20 cellular contexts compared by ENCODE assay signal in genomic region chr11:45796461-45796861, GRCh38. TPM values are rescaled to one million over a fixed set of nuclear protein-coding genes. Genes with fewer than 3 reads are reported as not detected.
DNase-seq lines count a peak whose midpoint lies in the region; ATAC-seq and TF ChIP-seq lines count a peak whose summit lies in the region.
"Had no signal": no experiment of that assay in that cellular context is flagged by ENCODE, and none has a peak within 500 bp of the region (broad histone marks: within the 10 kb centered on the region; RNA-seq: fewer than 3 reads in every experiment).

No MANE protein-coding gene starts in this region.

- no peaks in the 10 kb centered on the region for H3K9me3 ChIP-seq in gastrocnemius medialis

- no peaks in the 10 kb centered on the region for H3K36me3 Mint-ChIP-seq in activated CD8-positive, alpha-beta T cell treated with anti-CD3 and anti-CD28 coated beads, Interleukin-2, amount 10 ng/mL, durations not matched to agents 7 days and 5 days (ENCODE audit: low read depth)
- H3K36me3 Mint-ChIP-seq in activated CD8-positive, alpha-beta T cell treated with anti-CD3 and anti-CD28 coated beads for 36 hours (ENCODE audit: low read depth): no peaks in the 10 kb centered on the region
- no peaks in the 10 kb centered on the region for H3K36me3 Mint-ChIP-seq in chondrocyte (ENCODE audit: low read depth)
- H3K36me3 Mint-ChIP-seq: CD14-positive monocyte; CD4-positive, alpha-beta memory T cell had no signal

- no peak overlapping the region for H3K27ac Mint-ChIP-seq in activated CD8-positive, alpha-beta T cell treated with anti-CD3 and anti-CD28 coated beads, Interleukin-2, amount 10 ng/mL, durations not matched to agents 7 days and 5 days
- H3K27ac Mint-ChIP-seq in activated CD8-positive, alpha-beta T cell treated with anti-CD3 and anti-CD28 coated beads for 36 hours: no peak overlapping the region
- H3K27ac Mint-ChIP-seq in chondrocyte (ENCODE audit: unreplicated experiment): no peak overlapping the region
- H3K27ac Mint-ChIP-seq: CD14-positive monocyte; CD4-positive, alpha-beta memory T cell; HFFc6 had no signal

- no peak overlapping the region for H3K4me3 ChIP-seq in gastrocnemius medialis
- H3K4me3 ChIP-seq: BLaER1 had no signal

- in situ Hi-C loops in gastrocnemius medialis (cut with MboI; ENCODE audit: low sequenced_read_pairs in 4 of 4): no loop called here

- POLR2A ChIA-PET in activated CD8-positive, alpha-beta T cell treated with anti-CD3 and anti-CD28 coated beads, Interleukin-2, amount 10 ng/mL, durations not matched to agents 7 days and 5 days (lab: Charles Lee): no interaction called here
- POLR2A ChIA-PET in activated CD8-positive, alpha-beta T cell treated with anti-CD3 and anti-CD28 coated beads for 36 hours (lab: Charles Lee): interaction anchor here (1.1 kb wide), 1 partner anchor 8 kb away, joined by 4 read pairs; the partner anchor contains the start of gene SLC35C1

- H3K4me3 Mint-ChIP-seq in activated CD8-positive, alpha-beta T cell treated with anti-CD3 and anti-CD28 coated beads, Interleukin-2, amount 10 ng/mL, durations not matched to agents 7 days and 5 days: no peak overlapping the region
- no peak overlapping the region for H3K4me3 Mint-ChIP-seq in activated CD8-positive, alpha-beta T cell treated with anti-CD3 and anti-CD28 coated beads for 36 hours
- H3K4me3 Mint-ChIP-seq in chondrocyte (ENCODE audit: unreplicated experiment): no peak overlapping the region
- H3K4me3 Mint-ChIP-seq: CD14-positive monocyte; CD4-positive, alpha-beta memory T cell; HFFc6 had no signal

- H3K27ac ChIP-seq in gastrocnemius medialis: no peak overlapping the region
- H3K27ac ChIP-seq: BLaER1, HL-60 had no signal

- peak; percentile 19 for DNase-seq in activated CD8-positive, alpha-beta T cell treated with anti-CD3 and anti-CD28 coated beads, Interleukin-2, amount 10 ng/mL, durations not matched to agents 7 days and 5 days
- no peak for DNase-seq in activated CD8-positive, alpha-beta T cell treated with anti-CD3 and anti-CD28 coated beads for 36 hours
- DNase-seq in GM03348 (ENCODE audit: low spot score): peak; percentile 0
- peak; percentile 21 for DNase-seq in left lobe of liver (ENCODE audit: low spot score)
- DNase-seq in gastrocnemius medialis: no peak
- DNase-seq in NCI-H2107 (lab: John Stamatoyannopoulos, UW): no peak
- DNase-seq in chondrocyte (ENCODE audit: low spot score): no peak
- no peak for DNase-seq in NK-92 (lab: John Stamatoyannopoulos, UW; ENCODE audit: unreplicated experiment)
- DNase-seq: 8988T; CD4-positive, alpha-beta memory T cell; DMS153; DMS79; GDM1; GOT3; H7; HFFc6 had no signal

- no peaks in the 10 kb centered on the region for H3K36me3 ChIP-seq in gastrocnemius medialis
- H3K36me3 ChIP-seq: BLaER1 had no signal

- no peak for ATAC-seq in activated CD8-positive, alpha-beta T cell treated with anti-CD3 and anti-CD28 coated beads, Interleukin-2, amount 10 ng/mL, durations not matched to agents 7 days and 5 days
- ATAC-seq in activated CD8-positive, alpha-beta T cell treated with anti-CD3 and anti-CD28 coated beads for 36 hours: no peak
- no peak for ATAC-seq in left lobe of liver
- peak; percentile 46 to 47 for ATAC-seq in gastrocnemius medialis
- ATAC-seq: HCT116 had no signal

- no peaks in the 10 kb centered on the region for H3K9me3 Mint-ChIP-seq in activated CD8-positive, alpha-beta T cell treated with anti-CD3 and anti-CD28 coated beads, Interleukin-2, amount 10 ng/mL, durations not matched to agents 7 days and 5 days (ENCODE audit: insufficient read depth)
- no peaks in the 10 kb centered on the region for H3K9me3 Mint-ChIP-seq in activated CD8-positive, alpha-beta T cell treated with anti-CD3 and anti-CD28 coated beads for 36 hours
- no peaks in the 10 kb centered on the region for H3K9me3 Mint-ChIP-seq in chondrocyte (ENCODE audit: low read depth)
- H3K9me3 Mint-ChIP-seq: HFFc6 had no signal

- no peaks in the 10 kb centered on the region for H3K27me3 ChIP-seq in gastrocnemius medialis
- H3K27me3 ChIP-seq: BLaER1 had no signal

- intact Hi-C loops in activated CD8-positive, alpha-beta T cell treated with anti-CD3 and anti-CD28 coated beads for 36 hours (cut with micrococcal nuclease): no loop called here
- intact Hi-C loops in gastrocnemius medialis (cut with DNase I; ENCODE audit: low total_unique reads): no loop called here

- no peaks in the 10 kb centered on the region for H3K4me1 ChIP-seq in gastrocnemius medialis
- H3K4me1 ChIP-seq: BLaER1 had no signal

- H3K27me3 Mint-ChIP-seq in activated CD8-positive, alpha-beta T cell treated with anti-CD3 and anti-CD28 coated beads, Interleukin-2, amount 10 ng/mL, durations not matched to agents 7 days and 5 days (ENCODE audit: low read depth): peaks cover 14% of the 10 kb centered on the region
- H3K27me3 Mint-ChIP-seq in activated CD8-positive, alpha-beta T cell treated with anti-CD3 and anti-CD28 coated beads for 36 hours: peaks cover 6% of the 10 kb centered on the region
- peaks cover 24% of the 10 kb centered on the region for H3K27me3 Mint-ChIP-seq in chondrocyte (ENCODE audit: low read depth)

- TF ChIP-seq POLR2A in gastrocnemius medialis (IDR thresholded peaks at IDR 0.05): no peak

- peaks cover 2% of the 10 kb centered on the region for H3K4me1 Mint-ChIP-seq in activated CD8-positive, alpha-beta T cell treated with anti-CD3 and anti-CD28 coated beads, Interleukin-2, amount 10 ng/mL, durations not matched to agents 7 days and 5 days (ENCODE audit: low read depth)
- H3K4me1 Mint-ChIP-seq in activated CD8-positive, alpha-beta T cell treated with anti-CD3 and anti-CD28 coated beads for 36 hours (ENCODE audit: low read depth): no peaks in the 10 kb centered on the region
- H3K4me1 Mint-ChIP-seq in chondrocyte (ENCODE audit: low read depth): no peaks in the 10 kb centered on the region
- H3K4me1 Mint-ChIP-seq: CD14-positive monocyte had no signal

- TF ChIP-seq CTCF in activated CD8-positive, alpha-beta T cell treated with anti-CD3 and anti-CD28 coated beads for 36 hours (IDR thresholded peaks at IDR 0.05): no peak
- TF ChIP-seq CTCF in gastrocnemius medialis (IDR thresholded peaks at IDR 0.05 in 4 of 5, conservative IDR thresholded peaks at IDR 0.05 in 1 of 5) (no peak), chondrocyte (IDR thresholded peaks at IDR 0.05) (no peak)

- CTCF ChIA-PET in activated CD8-positive, alpha-beta T cell treated with anti-CD3 and anti-CD28 coated beads, Interleukin-2, amount 10 ng/mL, durations not matched to agents 7 days and 5 days (lab: Charles Lee): interaction anchor here (7.4 kb wide), 1 partner anchor 24 kb away, joined by 33 read pairs; no protein-coding TSS in a partner anchor
- CTCF ChIA-PET in activated CD8-positive, alpha-beta T cell treated with anti-CD3 and anti-CD28 coated beads for 36 hours (lab: Charles Lee): interaction anchor here (2.3 kb wide), 1 partner anchor 25 kb away, joined by 11 read pairs; no protein-coding TSS in a partner anchor

RNA-seq across cellular contexts. Expression of gene SLC35C1, which starts 8.5 kb away (rescaled TPM):
- 10 to 100 TPM; 21.8 to 23.5 TPM for total RNA-seq in activated CD8-positive, alpha-beta T cell treated with anti-CD3 and anti-CD28 coated beads, Interleukin-2, amount 10 ng/mL, durations not matched to agents 7 days and 5 days
- 1 to 10 TPM; 9.3 to 9.4 TPM for total RNA-seq in activated CD8-positive, alpha-beta T cell treated with anti-CD3 and anti-CD28 coated beads for 36 hours
- total RNA-seq in left lobe of liver (13.2 TPM), gastrocnemius medialis (10 to 100 TPM in 1 of 4 donors, 1 to 10 TPM in 3; 4.8 to 11.7 (median 7.8) TPM), chondrocyte (22.7 to 33.1 TPM (median 31.9 TPM) in 3 replicates)

RNA-seq across cellular contexts. Expression of gene CRY2, which starts 50.8 kb away (rescaled TPM):
- total RNA-seq in activated CD8-positive, alpha-beta T cell treated with anti-CD3 and anti-CD28 coated beads, Interleukin-2, amount 10 ng/mL, durations not matched to agents 7 days and 5 days: 10 to 100 TPM; 24.4 to 28.1 TPM
- total RNA-seq in activated CD8-positive, alpha-beta T cell treated with anti-CD3 and anti-CD28 coated beads for 36 hours: 10 to 100 TPM; 12.3 to 15.7 TPM
- total RNA-seq in left lobe of liver (52.9 TPM), gastrocnemius medialis (10 to 100 TPM; 36.4 to 85.9 (median 37.9) TPM), chondrocyte (12.2 to 16.8 TPM (median 13.8 TPM) in 3 replicates)

Comparison
In these comparisons a context has a peak if more than half of its experiments do, and no peak if none do; other contexts are left out.
1. DNase-seq: peak in activated CD8-positive, alpha-beta T cell treated with anti-CD3 and anti-CD28 coated beads, Interleukin-2, amount 10 ng/mL, durations not matched to agents 7 days and 5 days (single experiment), GM03348 (single experiment) and left lobe of liver (single experiment); none in activated CD8-positive, alpha-beta T cell treated with anti-CD3 and anti-CD28 coated beads for 36 hours (single experiment), gastrocnemius medialis (0 of 2), NCI-H2107 (single experiment), chondrocyte (single experiment) and NK-92 (single experiment).
2. ATAC-seq: peak in gastrocnemius medialis (2 of 2); none in activated CD8-positive, alpha-beta T cell treated with anti-CD3 and anti-CD28 coated beads, Interleukin-2, amount 10 ng/mL, durations not matched to agents 7 days and 5 days (single experiment), activated CD8-positive, alpha-beta T cell treated with anti-CD3 and anti-CD28 coated beads for 36 hours (single experiment) and left lobe of liver (single experiment).